In genomic region chr5:65334077-65334476, GRCh38 we compare ENCODE assay signal across 12 cellular contexts.
DNase-seq lines count a peak whose midpoint lies in the region; ATAC-seq and TF ChIP-seq lines count a peak whose summit lies in the region.
"Had no signal": no experiment of that assay in that cellular context is flagged by ENCODE, and none has a peak within 500 bp of the region (broad histone marks: within the 10 kb centered on the region; RNA-seq: fewer than 3 reads in every experiment).

No MANE protein-coding gene starts in this region.

- no peak for TF ChIP-seq POLR2A in gastroesophageal sphincter (IDR thresholded peaks at IDR 0.05)

- intact Hi-C loops in left ventricle myocardium superior (cut with micrococcal nuclease) = no loop called here
- intact Hi-C loops in cardiac septum (cut with DNase I) = no loop called here
- intact Hi-C loops in colonic mucosa (cut with DNase I) = no loop called here

- no peak for TF ChIP-seq EP300 in gastroesophageal sphincter (IDR thresholded peaks at IDR 0.05)

- H3K9me3 ChIP-seq in colonic mucosa (no peaks in the 10 kb centered on the region), gastroesophageal sphincter (peaks cover 0 to 4% (median 0%) of the 10 kb centered on the region in 3 donors)

- DNase-seq in left ventricle myocardium superior (no peak), cardiac septum (ENCODE audit: low spot score) (no peak), NCI-H510A treated with DMSO at 0.1 percent for 48 hours (lab: John Stamatoyannopoulos, UW) (peak; percentile 60), colonic mucosa (peak; percentile 22)
- DNase-seq: ACHN; activated CD4-positive, alpha-beta T cell treated with anti-CD3 and anti-CD28 coated beads, Interleukin-2, amount 50 U/mL, for 48 hours; occipital lobe; stimulated activated CD4-positive, alpha-beta T cell treated with anti-CD3 and anti-CD28 coated beads, Interleukin-2, amount 100 ng/mL, for 24 hours had no signal

- H3K9ac ChIP-seq in colonic mucosa (ENCODE audit: low read depth in 2 of 2, low read length in 2 of 2) = no peak overlapping the region

- TF ChIP-seq CTCF in colonic mucosa (IDR thresholded peaks at IDR 0.05) (no peak), gastroesophageal sphincter (IDR thresholded peaks at IDR 0.05) (no peak)

- no peaks in the 10 kb centered on the region for H3K27me3 ChIP-seq in colonic mucosa
- no peaks in the 10 kb centered on the region for H3K27me3 ChIP-seq in gastroesophageal sphincter

- H3K27ac ChIP-seq in colonic mucosa (no peak overlapping the region), gastroesophageal sphincter (no peak overlapping the region)

- WGBS in gastroesophageal sphincter (ENCODE audit: low coverage in 1 of 2), 2 donors = 73 to 80% methylated on average over 4 of the region's 4 CpGs

- H3K4me1 ChIP-seq in colonic mucosa (no peaks in the 10 kb centered on the region), gastroesophageal sphincter (peaks cover 0 to 13% (median 5%) of the 10 kb centered on the region in 3 donors)

- no peak overlapping the region for H3K4me3 ChIP-seq in colonic mucosa
- H3K4me3 ChIP-seq in gastroesophageal sphincter = no peak overlapping the region

- H3K36me3 ChIP-seq in colonic mucosa = no peaks in the 10 kb centered on the region
- no peaks in the 10 kb centered on the region for H3K36me3 ChIP-seq in gastroesophageal sphincter

- ATAC-seq in left ventricle myocardium superior (peak; percentile 43), gastroesophageal sphincter (no peak), GM21447 (IDR thresholded peaks at IDR 0.05; ENCODE audit: unreplicated experiment) (no peak), GM19328 (IDR thresholded peaks at IDR 0.05; ENCODE audit: unreplicated experiment) (no peak), HG03025 (IDR thresholded peaks at IDR 0.05; ENCODE audit: low FRiP score, unreplicated experiment) (no peak)

Comparison
In these comparisons a context has a peak if more than half of its experiments do, and no peak if none do; other contexts are left out.
1. DNase-seq: peak in NCI-H510A treated with DMSO at 0.1 percent for 48 hours (single experiment) and colonic mucosa (single experiment); none in left ventricle myocardium superior (single experiment) and cardiac septum (single experiment).